In genomic region chr12:16962889-16963288, GRCh38 we compare ENCODE assay signal across 24 cellular contexts.
DNase-seq lines count a peak whose midpoint lies in the region; ATAC-seq and TF ChIP-seq lines count a peak whose summit lies in the region.
"Had no signal": no experiment of that assay in that cellular context is flagged by ENCODE, and none has a peak within 500 bp of the region (broad histone marks: within the 10 kb centered on the region; RNA-seq: fewer than 3 reads in every experiment).

No MANE protein-coding gene starts in this region.

- H3K4me3 ChIP-seq in A673 (ENCODE audit: low read depth, low read length, poor library complexity, severe bottlenecking) (no peak overlapping the region), LNCaP clone FGC (ENCODE audit: low read depth, low read length) (no peak overlapping the region), RWPE2 (ENCODE audit: severe bottlenecking) (no peak overlapping the region), epithelial cell of esophagus (ENCODE audit: low read length) (no peak overlapping the region), upper lobe of left lung (no peak overlapping the region), MG63 (no peak overlapping the region)
- H3K4me3 ChIP-seq: BLaER1 treated with 17β-estradiol and CSF1 and Interleukin-3, amounts not matched to agents 10 nM and 100 nM; GM23248; HAP-1; SK-N-MC had no signal

- DNase-seq in A673 (ENCODE audit: low spot score) (no peak), LNCaP clone FGC (ENCODE audit: low read depth) (no peak), RWPE2 (ENCODE audit: low spot score) (no peak), epithelial cell of esophagus (ENCODE audit: low read depth) (no peak), upper lobe of left lung (no peak), Right ventricle myocardium superior (no peak), MG63 (no peak)
- DNase-seq: CD8-positive, alpha-beta T cell; GM23248; KBM-7; NCI-H1105; NCI-H146; NCI-H2029 treated with DMSO at 0.1 percent for 48 hours; NCI-H446 treated with DMSO at 0.1 percent for 48 hours; NCI-H526 treated with DMSO at 0.1 percent for 48 hours; NK-92 treated with Interleukin-12 subunit alpha and Interleukin-12 subunit beta, amount 100 ng/mL, for 24 hours; SHP77 treated with DMSO at 0.1 percent for 48 hours; SW 1271; T-helper 17 cell had no signal

- no peak for TF ChIP-seq EP300 in upper lobe of left lung (IDR thresholded peaks at IDR 0.05)

- H3K27ac ChIP-seq in A673 (ENCODE audit: low read depth, low read length, poor library complexity, severe bottlenecking) (no peak overlapping the region), RWPE2 (ENCODE audit: poor library complexity, severe bottlenecking) (no peak overlapping the region), upper lobe of left lung (no peak overlapping the region)
- H3K27ac ChIP-seq: BLaER1 treated with 17β-estradiol and CSF1 and Interleukin-3, amounts not matched to agents 10 nM and 100 nM; GM23248; HL-60; SK-N-MC had no signal

- no peak for TF ChIP-seq POLR2A in upper lobe of left lung (IDR thresholded peaks at IDR 0.05)

- intact Hi-C loops in A673 (cut with micrococcal nuclease; ENCODE audit: unreplicated experiment) = no loop called here
- intact Hi-C loops in Right ventricle myocardium superior (cut with DNase I) = no loop called here

- H3K4me1 ChIP-seq in A673 (ENCODE audit: insufficient read depth, low read length, poor library complexity, severe bottlenecking) = no peaks in the 10 kb centered on the region
- no peaks in the 10 kb centered on the region for H3K4me1 ChIP-seq in RWPE2 (ENCODE audit: insufficient read depth, poor library complexity, severe bottlenecking)
- H3K4me1 ChIP-seq in upper lobe of left lung = no peaks in the 10 kb centered on the region
- H3K4me1 ChIP-seq: BLaER1 treated with 17β-estradiol and CSF1 and Interleukin-3, amounts not matched to agents 10 nM and 100 nM; HAP-1 had no signal

- H3K9me3 ChIP-seq in A673 (ENCODE audit: low read depth, low read length, poor library complexity, severe bottlenecking) = no peaks in the 10 kb centered on the region
- H3K9me3 ChIP-seq in RWPE2 (ENCODE audit: severe bottlenecking) = no peaks in the 10 kb centered on the region
- no peaks in the 10 kb centered on the region for H3K9me3 ChIP-seq in upper lobe of left lung
- H3K9me3 ChIP-seq in MG63 = no peaks in the 10 kb centered on the region
- H3K9me3 ChIP-seq: BLaER1 treated with 17β-estradiol and CSF1 and Interleukin-3, amounts not matched to agents 10 nM and 100 nM; HAP-1 had no signal

- no peaks in the 10 kb centered on the region for H3K27me3 ChIP-seq in A673 (replicated peaks; ENCODE audit: insufficient read depth, low read depth, low read length, poor library complexity)
- H3K27me3 ChIP-seq in RWPE2 (ENCODE audit: insufficient read depth, poor library complexity, severe bottlenecking) = no peaks in the 10 kb centered on the region
- no peaks in the 10 kb centered on the region for H3K27me3 ChIP-seq in upper lobe of left lung
- no peaks in the 10 kb centered on the region; the same call in 1 of the 2 replicates for H3K27me3 ChIP-seq in MG63
- H3K27me3 ChIP-seq: BLaER1 treated with 17β-estradiol and CSF1 and Interleukin-3, amounts not matched to agents 10 nM and 100 nM had no signal

- no TSS peak for BruUV-seq in A673 (replicated peaks; lab: Mats Ljungman, UMichigan)

- ATAC-seq in RWPE2 (ENCODE audit: low read depth) (no peak), upper lobe of left lung (ENCODE audit: low FRiP score in 2 of 2) (no peak), Right ventricle myocardium superior (ENCODE audit: poor library complexity) (no peak)
- ATAC-seq: CD8-positive, alpha-beta T cell; HepG2; T-helper 17 cell had no signal

- TF ChIP-seq CTCF in A673 (conservative IDR thresholded peaks at IDR 0.05; ENCODE audit: low read depth, low read length) = peak; percentile 35; the same call in 1 of the 2 replicates
- TF ChIP-seq CTCF in LNCaP clone FGC (IDR thresholded peaks at IDR 0.05; ENCODE audit: control insufficient read depth, extremely low read depth, insufficient read depth) = peak; percentile 53
- peak; percentile 13 for TF ChIP-seq CTCF in RWPE2 (IDR thresholded peaks at IDR 0.05; ENCODE audit: poor library complexity, severe bottlenecking)
- TF ChIP-seq CTCF in epithelial cell of esophagus (IDR thresholded peaks at IDR 0.05; ENCODE audit: insufficient read depth, low read depth, low read length, missing control alignments) = peak; percentile 37
- no peak for TF ChIP-seq CTCF in upper lobe of left lung (IDR thresholded peaks at IDR 0.05)

- H3K36me3 ChIP-seq in A673 (ENCODE audit: insufficient read depth, low read length, poor library complexity, severe bottlenecking) (no peaks in the 10 kb centered on the region), RWPE2 (ENCODE audit: low read depth) (no peaks in the 10 kb centered on the region), upper lobe of left lung (no peaks in the 10 kb centered on the region), MG63 (no peaks in the 10 kb centered on the region)
- H3K36me3 ChIP-seq: BLaER1 treated with 17β-estradiol and CSF1 and Interleukin-3, amounts not matched to agents 10 nM and 100 nM; HAP-1 had no signal

- WGBS in upper lobe of left lung, 2 donors = 90 to 93% methylated on average over 2 of the region's 2 CpGs

- CTCF ChIA-PET in A673 (lab: Charles Lee) = no interaction called here

- POLR2A ChIA-PET in A673 (lab: Charles Lee; ENCODE audit: low non-redundant PET) = no interaction called here

Comparison
In these comparisons a context has a peak if more than half of its experiments do, and no peak if none do; other contexts are left out.
1. CTCF ChIP-seq: peak in A673 (single experiment), LNCaP clone FGC (single experiment), RWPE2 (single experiment) and epithelial cell of esophagus (single experiment); none in upper lobe of left lung (0 of 6).